ENCODE assay signal across 1 cellular context in genomic region chr2:202377308-202377736, GRCh38.
TF ChIP-seq lines count a peak whose summit lies in the region.

No MANE protein-coding gene starts in this region.

TF ChIP-seq in HepG2, 621 proteins besides CTCF, POLR2A, EP300 and RAD21 (continued from another document and continues in another):
- TF ChIP-seq, protein P1, sequence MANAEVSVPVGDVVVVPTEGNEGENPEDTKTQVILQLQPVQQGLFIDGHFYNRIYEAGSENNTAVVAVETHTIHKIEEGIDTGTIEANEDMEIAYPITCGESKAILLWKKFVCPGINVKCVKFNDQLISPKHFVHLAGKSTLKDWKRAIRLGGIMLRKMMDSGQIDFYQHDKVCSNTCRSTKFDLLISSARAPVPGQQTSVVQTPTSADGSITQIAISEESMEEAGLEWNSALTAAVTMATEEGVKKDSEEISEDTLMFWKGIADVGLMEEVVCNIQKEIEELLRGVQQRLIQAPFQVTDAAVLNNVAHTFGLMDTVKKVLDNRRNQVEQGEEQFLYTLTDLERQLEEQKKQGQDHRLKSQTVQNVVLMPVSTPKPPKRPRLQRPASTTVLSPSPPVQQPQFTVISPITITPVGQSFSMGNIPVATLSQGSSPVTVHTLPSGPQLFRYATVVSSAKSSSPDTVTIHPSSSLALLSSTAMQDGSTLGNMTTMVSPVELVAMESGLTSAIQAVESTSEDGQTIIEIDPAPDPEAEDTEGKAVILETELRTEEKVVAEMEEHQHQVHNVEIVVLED (CRISPR knock-in tag; IDR thresholded peaks at IDR 0.05; ENCODE audit: borderline replicate concordance), result no peak
- TF ChIP-seq MAFF (IDR thresholded peaks at IDR 0.05; ENCODE audit: low read depth, low read length) (no peak), MXI1 (IDR thresholded peaks at IDR 0.05; ENCODE audit: borderline replicate concordance, low read depth, low read length) (peak; percentile 69; the same call in 2 of the 3 replicates), NFE2 (CRISPR knock-in tag; IDR thresholded peaks at IDR 0.05) (no peak), ZNF331 (CRISPR knock-in tag; IDR thresholded peaks at IDR 0.05) (no peak), ZSCAN25 (CRISPR knock-in tag; IDR thresholded peaks at IDR 0.05) (peak; percentile 47; the same call in 1 of the 2 replicates), ZBTB38 (CRISPR knock-in tag; IDR thresholded peaks at IDR 0.05) (peak; percentile 65; the same call in 1 of the 2 replicates), EED (CRISPR knock-in tag; IDR thresholded peaks at IDR 0.05) (peak; percentile 38; the same call in 1 of the 2 replicates), ZNF557 (CRISPR knock-in tag; IDR thresholded peaks at IDR 0.05) (no peak), CC2D1A (CRISPR knock-in tag; IDR thresholded peaks at IDR 0.05) (no peak), MED8 (CRISPR knock-in tag; IDR thresholded peaks at IDR 0.05; ENCODE audit: insufficient replicate concordance) (peak; percentile 49), ZNF337 (CRISPR knock-in tag; IDR thresholded peaks at IDR 0.05; ENCODE audit: borderline replicate concordance, low read depth) (no peak), MYPOP (CRISPR knock-in tag; IDR thresholded peaks at IDR 0.05) (0 out of 2 replicates have a peak, but pooled peaks have one; percentile 44), NFKBIZ (CRISPR knock-in tag; IDR thresholded peaks at IDR 0.05) (no peak), POGZ (CRISPR knock-in tag; IDR thresholded peaks at IDR 0.05) (peak; percentile 66; the same call in 1 of the 2 replicates), CBX2 (IDR thresholded peaks at IDR 0.05; ENCODE audit: low read depth, low read length) (no peak), CBX2 (CRISPR knock-in tag; IDR thresholded peaks at IDR 0.05; ENCODE audit: low read depth) (no peak), NFATC3 (CRISPR knock-in tag; IDR thresholded peaks at IDR 0.05) (no peak), ZNF225 (CRISPR knock-in tag; IDR thresholded peaks at IDR 0.05) (0 out of 2 replicates have a peak, but pooled peaks have one; percentile 44), SMAD3 (CRISPR knock-in tag; IDR thresholded peaks at IDR 0.05) (no peak), TCF12 (IDR thresholded peaks at IDR 0.05) (no peak), TCF12 (CRISPR knock-in tag; IDR thresholded peaks at IDR 0.05) (0 out of 2 replicates have a peak, but pooled peaks have one; percentile 49), ZNF501 (CRISPR knock-in tag; IDR thresholded peaks at IDR 0.05) (peak; percentile 69), ATAD3A (CRISPR knock-in tag; IDR thresholded peaks at IDR 0.05) (no peak), ZBTB39 (CRISPR knock-in tag; IDR thresholded peaks at IDR 0.05) (no peak), HOXA3 (CRISPR knock-in tag; IDR thresholded peaks at IDR 0.05) (peak; percentile 65), SP4 (CRISPR knock-in tag; IDR thresholded peaks at IDR 0.05) (no peak), ZSCAN12 (CRISPR knock-in tag; IDR thresholded peaks at IDR 0.05) (no peak), GTF3A (CRISPR knock-in tag; conservative IDR thresholded peaks at IDR 0.05) (no peak), ZNF44 (CRISPR knock-in tag; IDR thresholded peaks at IDR 0.05) (no peak), RXRA (CRISPR knock-in tag; IDR thresholded peaks at IDR 0.05) (peak; percentile 28; the same call in 1 of the 2 replicates), PBX3 (CRISPR knock-in tag; IDR thresholded peaks at IDR 0.05; ENCODE audit: borderline replicate concordance) (no peak), TRIM24 (CRISPR knock-in tag; IDR thresholded peaks at IDR 0.05) (no peak), RFXANK (CRISPR knock-in tag; IDR thresholded peaks at IDR 0.05) (no peak), ZBTB7B (CRISPR knock-in tag; IDR thresholded peaks at IDR 0.05) (peak; percentile 46; the same call in 1 of the 2 replicates), GFI1 (CRISPR knock-in tag; IDR thresholded peaks at IDR 0.05; ENCODE audit: borderline replicate concordance) (no peak), TRIM22 (IDR thresholded peaks at IDR 0.05) (no peak), ZNF75D (CRISPR knock-in tag; IDR thresholded peaks at IDR 0.05; ENCODE audit: borderline replicate concordance) (no peak), HIC2 (CRISPR knock-in tag; IDR thresholded peaks at IDR 0.05; ENCODE audit: low read depth) (peak; percentile 39; the same call in 1 of the 2 replicates), HOXA5 (CRISPR knock-in tag; IDR thresholded peaks at IDR 0.05) (no peak), JUNB (CRISPR knock-in tag; IDR thresholded peaks at IDR 0.05; ENCODE audit: borderline replicate concordance) (no peak), ARHGAP35 (CRISPR knock-in tag; IDR thresholded peaks at IDR 0.05; ENCODE audit: borderline replicate concordance) (no peak), ZFP91 (CRISPR knock-in tag; IDR thresholded peaks at IDR 0.05; ENCODE audit: borderline replicate concordance) (peak; percentile 51; the same call in 1 of the 2 replicates), RARG (CRISPR knock-in tag; IDR thresholded peaks at IDR 0.05; ENCODE audit: low read depth) (peak; percentile 45; the same call in 1 of the 2 replicates), ZNF138 (CRISPR knock-in tag; IDR thresholded peaks at IDR 0.05; ENCODE audit: low read depth) (no peak; the same call in 1 of the 2 replicates)
- TF ChIP-seq, protein P2, sequence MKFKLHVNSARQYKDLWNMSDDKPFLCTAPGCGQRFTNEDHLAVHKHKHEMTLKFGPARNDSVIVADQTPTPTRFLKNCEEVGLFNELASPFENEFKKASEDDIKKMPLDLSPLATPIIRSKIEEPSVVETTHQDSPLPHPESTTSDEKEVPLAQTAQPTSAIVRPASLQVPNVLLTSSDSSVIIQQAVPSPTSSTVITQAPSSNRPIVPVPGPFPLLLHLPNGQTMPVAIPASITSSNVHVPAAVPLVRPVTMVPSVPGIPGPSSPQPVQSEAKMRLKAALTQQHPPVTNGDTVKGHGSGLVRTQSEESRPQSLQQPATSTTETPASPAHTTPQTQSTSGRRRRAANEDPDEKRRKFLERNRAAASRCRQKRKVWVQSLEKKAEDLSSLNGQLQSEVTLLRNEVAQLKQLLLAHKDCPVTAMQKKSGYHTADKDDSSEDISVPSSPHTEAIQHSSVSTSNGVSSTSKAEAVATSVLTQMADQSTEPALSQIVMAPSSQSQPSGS (CRISPR knock-in tag; IDR thresholded peaks at IDR 0.05), result no peak
- TF ChIP-seq, protein P3, sequence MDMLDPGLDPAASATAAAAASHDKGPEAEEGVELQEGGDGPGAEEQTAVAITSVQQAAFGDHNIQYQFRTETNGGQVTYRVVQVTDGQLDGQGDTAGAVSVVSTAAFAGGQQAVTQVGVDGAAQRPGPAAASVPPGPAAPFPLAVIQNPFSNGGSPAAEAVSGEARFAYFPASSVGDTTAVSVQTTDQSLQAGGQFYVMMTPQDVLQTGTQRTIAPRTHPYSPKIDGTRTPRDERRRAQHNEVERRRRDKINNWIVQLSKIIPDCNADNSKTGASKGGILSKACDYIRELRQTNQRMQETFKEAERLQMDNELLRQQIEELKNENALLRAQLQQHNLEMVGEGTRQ (IDR thresholded peaks at IDR 0.05; ENCODE audit: low read depth, low read length), result no peak
- TF ChIP-seq, protein P3 (CRISPR knock-in tag; IDR thresholded peaks at IDR 0.05; ENCODE audit: borderline replicate concordance), result no peak
- TF ChIP-seq, protein P4, sequence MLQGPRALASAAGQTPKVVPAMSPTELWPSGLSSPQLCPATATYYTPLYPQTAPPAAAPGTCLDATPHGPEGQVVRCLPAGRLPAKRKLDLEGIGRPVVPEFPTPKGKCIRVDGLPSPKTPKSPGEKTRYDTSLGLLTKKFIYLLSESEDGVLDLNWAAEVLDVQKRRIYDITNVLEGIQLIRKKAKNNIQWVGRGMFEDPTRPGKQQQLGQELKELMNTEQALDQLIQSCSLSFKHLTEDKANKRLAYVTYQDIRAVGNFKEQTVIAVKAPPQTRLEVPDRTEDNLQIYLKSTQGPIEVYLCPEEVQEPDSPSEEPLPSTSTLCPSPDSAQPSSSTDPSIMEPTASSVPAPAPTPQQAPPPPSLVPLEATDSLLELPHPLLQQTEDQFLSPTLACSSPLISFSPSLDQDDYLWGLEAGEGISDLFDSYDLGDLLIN (CRISPR knock-in tag; IDR thresholded peaks at IDR 0.05; ENCODE audit: borderline replicate concordance), result no peak
